In genomic region chr4:113548303-113548702, GRCh38 we compare ENCODE assay signal across 10 cellular contexts.
DNase-seq lines count a peak whose midpoint lies in the region; ATAC-seq, FAIRE-seq and TF ChIP-seq lines count a peak whose summit lies in the region.
"Had no signal": no experiment of that assay in that cellular context is flagged by ENCODE, and none has a peak within 500 bp of the region (broad histone marks: within the 10 kb centered on the region; RNA-seq: fewer than 3 reads in every experiment).

No MANE protein-coding gene starts in this region.

- H3K9me1 ChIP-seq in IMR-90 (ENCODE audit: insufficient read depth, low read length): no peaks in the 10 kb centered on the region; the same call in 1 of the 2 replicates

- TF ChIP-seq CTCF in IMR-90 (conservative IDR thresholded peaks at IDR 0.05; ENCODE audit: low read depth, low read length) (no peak), osteocyte (IDR thresholded peaks at IDR 0.05) (no peak), D721Med (IDR thresholded peaks at IDR 0.05; ENCODE audit: insufficient read depth, missing control alignments) (no peak)

- no peak overlapping the region for H3K23ac ChIP-seq in IMR-90 (ENCODE audit: low read depth, low read length)

- H2AK9ac ChIP-seq in IMR-90 (replicated peaks; ENCODE audit: low read depth, low read length, poor library complexity): no peak overlapping the region

- peak overlapping the region in 1 of 2 experiments; percentile 8; a peak in 1 of 4 replicates for H4K8ac ChIP-seq in IMR-90 (ENCODE audit: low read depth in 2 of 2, low read length in 2 of 2)

- peaks cover 11% of the 10 kb centered on the region for H3K4me1 ChIP-seq in CD4-positive, alpha-beta memory T cell (ENCODE audit: insufficient read depth, low read length)
- H3K4me1 ChIP-seq in IMR-90 (ENCODE audit: control insufficient read depth, insufficient read depth, low read length): no peaks in the 10 kb centered on the region

- in situ Hi-C loops in IMR-90 (cut with MboI; ENCODE audit: low sequenced_read_pairs): loop anchor here (10.0 to 25.0 kb wide), 2 partner anchors 206 to 814 kb away; no protein-coding TSS in a partner anchor

- no peak for ATAC-seq in IMR-90 (ENCODE audit: low read depth)
- no peak for ATAC-seq in HG02885 (IDR thresholded peaks at IDR 0.05; ENCODE audit: poor library complexity, unreplicated experiment)
- ATAC-seq in HG02610 (IDR thresholded peaks at IDR 0.05; ENCODE audit: unreplicated experiment): no peak
- ATAC-seq in HG03097 (IDR thresholded peaks at IDR 0.05; ENCODE audit: low FRiP score, unreplicated experiment): no peak

- no peak overlapping the region for H3K14ac ChIP-seq in IMR-90 (replicated peaks; ENCODE audit: low read depth, low read length)

- no peak overlapping the region for H3K4me2 ChIP-seq in IMR-90 (ENCODE audit: low read depth, low read length)

- no peak overlapping the region for H3K4ac ChIP-seq in IMR-90 (ENCODE audit: low read depth, low read length)

- no peak overlapping the region for H4K5ac ChIP-seq in IMR-90 (ENCODE audit: low read depth, low read length)

- 0 out of 2 replicates have a peak overlapping the region, but pooled peaks have one; percentile 20 for H2AK5ac ChIP-seq in IMR-90 (ENCODE audit: low read depth, low read length)

- H2BK15ac ChIP-seq in IMR-90 (ENCODE audit: low read depth, low read length): no peak overlapping the region

- TF ChIP-seq RAD21 in IMR-90 (IDR thresholded peaks at IDR 0.05; ENCODE audit: low read length): no peak

- no TSS peak for BruUV-seq in IMR-90 (replicated peaks; lab: Mats Ljungman, UMichigan)

- no peak overlapping the region for H2AFZ ChIP-seq in IMR-90 (replicated peaks; ENCODE audit: low read length, poor library complexity)

- H3K27me3 Mint-ChIP-seq in CD4-positive, alpha-beta memory T cell: no peaks in the 10 kb centered on the region
- no peaks in the 10 kb centered on the region for H3K27me3 Mint-ChIP-seq in osteocyte (ENCODE audit: unreplicated experiment)
- H3K27me3 Mint-ChIP-seq: activated CD4-positive, alpha-beta T cell treated with anti-CD3 and anti-CD28 coated beads, Interleukin-2, amount 10 ng/mL, durations not matched to agents 7 days and 5 days had no signal

- H3K18ac ChIP-seq in IMR-90 (ENCODE audit: low read depth, low read length): no peak overlapping the region

- POLR2A ChIA-PET in CD4-positive, alpha-beta memory T cell (lab: Charles Lee; ENCODE audit: partially characterized antibody): interaction anchor here (0.7 to 2.1 kb wide), 6 partner anchors 13 to 213 kb away, joined by 3 to 30 read pairs (median 8); partner anchors contain the start of gene CAMK2D
- POLR2A ChIA-PET in IMR-90 (lab: Charles Lee; ENCODE audit: unreplicated experiment): no interaction called here

- H3K9me3 Mint-ChIP-seq in CD4-positive, alpha-beta memory T cell: no peaks in the 10 kb centered on the region
- no peaks in the 10 kb centered on the region for H3K9me3 Mint-ChIP-seq in osteocyte (ENCODE audit: unreplicated experiment)
- H3K9me3 Mint-ChIP-seq: activated CD4-positive, alpha-beta T cell treated with anti-CD3 and anti-CD28 coated beads, Interleukin-2, amount 10 ng/mL, durations not matched to agents 7 days and 5 days had no signal

- intact Hi-C loops in CD4-positive, alpha-beta memory T cell (cut with micrococcal nuclease): loop anchor here (5.0 kb wide), 3 partner anchors 134 to 834 kb away; no protein-coding TSS in a partner anchor
- intact Hi-C loops in IMR-90 (cut with micrococcal nuclease): loop anchor here (10.0 kb wide), 1 partner anchor 274 kb away; no protein-coding TSS in a partner anchor

- DNase-seq in CD4-positive, alpha-beta memory T cell: no peak
- no peak for DNase-seq in IMR-90
- peak; percentile 17 for DNase-seq in dermis blood vessel endothelial cell
- DNase-seq in osteocyte (ENCODE audit: extremely low spot score, unreplicated experiment): no peak
- no peak for DNase-seq in D721Med (ENCODE audit: insufficient read length, low spot score)
- DNase-seq: activated CD4-positive, alpha-beta T cell treated with anti-CD3 and anti-CD28 coated beads, Interleukin-2, amount 10 ng/mL, durations not matched to agents 7 days and 5 days; DMS79 treated with DMSO at 0.1 percent for 48 hours had no signal

- H3K9me3 ChIP-seq in CD4-positive, alpha-beta memory T cell (ENCODE audit: control insufficient read depth in 1 of 2, low read length in 2 of 2): no peaks in the 10 kb centered on the region
- H3K9me3 ChIP-seq in IMR-90 (ENCODE audit: control insufficient read depth, insufficient read depth, low read length): no peaks in the 10 kb centered on the region

- no peak overlapping the region for H3K4me3 Mint-ChIP-seq in CD4-positive, alpha-beta memory T cell
- no peak overlapping the region for H3K4me3 Mint-ChIP-seq in osteocyte (ENCODE audit: unreplicated experiment)
- H3K4me3 Mint-ChIP-seq: activated CD4-positive, alpha-beta T cell treated with anti-CD3 and anti-CD28 coated beads, Interleukin-2, amount 10 ng/mL, durations not matched to agents 7 days and 5 days had no signal

- peaks cover 10 to 18% of the 10 kb centered on the region in 2 experiments; a peak in 3 of 4 replicates for H3K79me1 ChIP-seq in IMR-90 (ENCODE audit: low read depth in 1 of 2, low read length in 2 of 2)

- peaks cover 9 to 15% (median 10%) of the 10 kb centered on the region in 4 donors for H3K4me1 Mint-ChIP-seq in CD4-positive, alpha-beta memory T cell
- H3K4me1 Mint-ChIP-seq in osteocyte (ENCODE audit: unreplicated experiment): peaks cover 8% of the 10 kb centered on the region

- H3K36me3 ChIP-seq in CD4-positive, alpha-beta memory T cell (ENCODE audit: insufficient read depth, low read length): no peaks in the 10 kb centered on the region
- H3K36me3 ChIP-seq in IMR-90 (ENCODE audit: control insufficient read depth, insufficient read depth, low read length): peaks cover 3% of the 10 kb centered on the region

- dilution Hi-C loops in IMR-90 (cut with HindIII; ENCODE audit: low sequenced_read_pairs, unreplicated experiment): no loop called here

- no peak for FAIRE-seq in D721Med (lab: Jason Lieb, UNC)

- WGBS in IMR-90 (ENCODE audit: extremely low coverage in 2 of 2, insufficient read length in 1 of 2), 2 experiments: no CpG with 5 or more reads among the region's 1 CpG

- no peak overlapping the region for H3K56ac ChIP-seq in IMR-90 (ENCODE audit: extremely low read depth, insufficient read depth, low read length)

- TF ChIP-seq POLR2A in IMR-90 (IDR thresholded peaks at IDR 0.05; ENCODE audit: low read depth, low read length): no peak

- no peak overlapping the region for H2BK5ac ChIP-seq in IMR-90 (ENCODE audit: low read depth, low read length, poor library complexity, severe bottlenecking)

- H2BK120ac ChIP-seq in IMR-90 (ENCODE audit: low read depth, low read length): no peak overlapping the region

- CTCF ChIA-PET in CD4-positive, alpha-beta memory T cell (lab: Charles Lee; ENCODE audit: partially characterized antibody): interaction anchor here (0.6 to 3.7 kb wide), 32 partner anchors 8 to 523 kb away, joined by 3 to 49 read pairs (median 5); no protein-coding TSS in a partner anchor
- CTCF ChIA-PET in IMR-90 (lab: Yijun Ruan, JAX): interaction anchor here (0.5 to 1.4 kb wide), 9 partner anchors 9 to 830 kb away, joined by 3 to 5 read pairs (median 3); no protein-coding TSS in a partner anchor

- H3K36me3 Mint-ChIP-seq in CD4-positive, alpha-beta memory T cell: peaks cover 9 to 12% of the 10 kb centered on the region in 2 donors
- peaks cover 20% of the 10 kb centered on the region for H3K36me3 Mint-ChIP-seq in osteocyte (ENCODE audit: unreplicated experiment)

- H3K4me3 ChIP-seq in CD4-positive, alpha-beta memory T cell (ENCODE audit: low read length in 2 of 2): no peak overlapping the region
- H3K4me3 ChIP-seq in IMR-90 (ENCODE audit: insufficient read depth, low read depth, low read length): no peak overlapping the region

- H3K27ac Mint-ChIP-seq in CD4-positive, alpha-beta memory T cell: peak overlapping the region in 5 of 7 donors; percentile 7 to 65 (median 37)
- peak overlapping the region; percentile 8 for H3K27ac Mint-ChIP-seq in osteocyte (ENCODE audit: unreplicated experiment)
- H3K27ac Mint-ChIP-seq: activated CD4-positive, alpha-beta T cell treated with anti-CD3 and anti-CD28 coated beads, Interleukin-2, amount 10 ng/mL, durations not matched to agents 7 days and 5 days had no signal

- H3K27ac ChIP-seq in CD4-positive, alpha-beta memory T cell (ENCODE audit: low read depth, low read length): no peak overlapping the region
- no peak overlapping the region for H3K27ac ChIP-seq in IMR-90 (ENCODE audit: insufficient read depth, low read length)

- no peak overlapping the region for H3K9ac ChIP-seq in IMR-90 (ENCODE audit: low read depth, low read length)

- H2BK20ac ChIP-seq in IMR-90 (ENCODE audit: low read depth, low read length): no peak overlapping the region

- no peak overlapping the region for H4K91ac ChIP-seq in IMR-90 (ENCODE audit: insufficient read depth, low read depth, low read length)

- peaks cover 3% of the 10 kb centered on the region; the same call in 1 of the 2 replicates for H4K20me1 ChIP-seq in IMR-90 (ENCODE audit: insufficient read depth, low read length)

- H3K27me3 ChIP-seq in CD4-positive, alpha-beta memory T cell (ENCODE audit: insufficient read depth, low read length): no peaks in the 10 kb centered on the region
- H3K27me3 ChIP-seq in IMR-90 (ENCODE audit: control insufficient read depth, insufficient read depth, low read length): no peaks in the 10 kb centered on the region

TF ChIP-seq in IMR-90, 13 proteins besides CTCF, POLR2A, EP300 and RAD21:
- TF ChIP-seq BHLHE40 (IDR thresholded peaks at IDR 0.05; ENCODE audit: low read depth, low read length) (no peak), FOS (IDR thresholded peaks at IDR 0.05; ENCODE audit: low read depth, low read length) (no peak), CEBPB (IDR thresholded peaks at IDR 0.05; ENCODE audit: low read depth, low read length) (no peak), RCOR1 (IDR thresholded peaks at IDR 0.05; ENCODE audit: insufficient replicate concordance, low read length) (no peak), MXI1 (IDR thresholded peaks at IDR 0.05; ENCODE audit: borderline replicate concordance, low read depth, low read length) (no peak), RFX5 (IDR thresholded peaks at IDR 0.05; ENCODE audit: low read depth, low read length) (no peak), NFE2L2 (IDR thresholded peaks at IDR 0.05; ENCODE audit: low read depth, low read length) (no peak), CHD1 (IDR thresholded peaks at IDR 0.05; ENCODE audit: low read depth, low read length) (no peak), USF2 (IDR thresholded peaks at IDR 0.05; ENCODE audit: low read depth, low read length) (no peak)
